ENCODE assay signal across 1 cellular context in the genomic region with DNA sequence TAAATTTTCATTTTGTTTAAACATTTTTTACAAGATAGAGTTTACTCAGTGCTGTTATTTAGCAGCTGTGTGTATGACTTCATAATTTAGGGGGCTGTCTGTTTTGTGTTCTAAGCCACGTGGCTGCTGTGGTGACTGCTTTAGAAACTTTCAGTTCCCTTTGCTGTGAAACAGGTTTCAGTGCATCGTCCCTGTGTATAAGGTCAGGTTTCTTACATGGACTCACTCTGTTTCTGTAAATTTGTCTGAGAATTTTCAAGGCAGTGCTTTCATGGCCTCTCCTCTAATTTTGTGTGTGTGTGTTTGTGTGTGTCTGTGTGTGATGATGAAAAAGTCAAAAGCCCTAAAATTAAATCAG.
TF ChIP-seq lines count a peak whose summit lies in the region.

No MANE protein-coding gene starts in this region.

TF ChIP-seq in GM12878, 131 proteins besides CTCF, POLR2A, EP300 and RAD21 (continued from another document and continues in another):
- TF ChIP-seq, protein P1, sequence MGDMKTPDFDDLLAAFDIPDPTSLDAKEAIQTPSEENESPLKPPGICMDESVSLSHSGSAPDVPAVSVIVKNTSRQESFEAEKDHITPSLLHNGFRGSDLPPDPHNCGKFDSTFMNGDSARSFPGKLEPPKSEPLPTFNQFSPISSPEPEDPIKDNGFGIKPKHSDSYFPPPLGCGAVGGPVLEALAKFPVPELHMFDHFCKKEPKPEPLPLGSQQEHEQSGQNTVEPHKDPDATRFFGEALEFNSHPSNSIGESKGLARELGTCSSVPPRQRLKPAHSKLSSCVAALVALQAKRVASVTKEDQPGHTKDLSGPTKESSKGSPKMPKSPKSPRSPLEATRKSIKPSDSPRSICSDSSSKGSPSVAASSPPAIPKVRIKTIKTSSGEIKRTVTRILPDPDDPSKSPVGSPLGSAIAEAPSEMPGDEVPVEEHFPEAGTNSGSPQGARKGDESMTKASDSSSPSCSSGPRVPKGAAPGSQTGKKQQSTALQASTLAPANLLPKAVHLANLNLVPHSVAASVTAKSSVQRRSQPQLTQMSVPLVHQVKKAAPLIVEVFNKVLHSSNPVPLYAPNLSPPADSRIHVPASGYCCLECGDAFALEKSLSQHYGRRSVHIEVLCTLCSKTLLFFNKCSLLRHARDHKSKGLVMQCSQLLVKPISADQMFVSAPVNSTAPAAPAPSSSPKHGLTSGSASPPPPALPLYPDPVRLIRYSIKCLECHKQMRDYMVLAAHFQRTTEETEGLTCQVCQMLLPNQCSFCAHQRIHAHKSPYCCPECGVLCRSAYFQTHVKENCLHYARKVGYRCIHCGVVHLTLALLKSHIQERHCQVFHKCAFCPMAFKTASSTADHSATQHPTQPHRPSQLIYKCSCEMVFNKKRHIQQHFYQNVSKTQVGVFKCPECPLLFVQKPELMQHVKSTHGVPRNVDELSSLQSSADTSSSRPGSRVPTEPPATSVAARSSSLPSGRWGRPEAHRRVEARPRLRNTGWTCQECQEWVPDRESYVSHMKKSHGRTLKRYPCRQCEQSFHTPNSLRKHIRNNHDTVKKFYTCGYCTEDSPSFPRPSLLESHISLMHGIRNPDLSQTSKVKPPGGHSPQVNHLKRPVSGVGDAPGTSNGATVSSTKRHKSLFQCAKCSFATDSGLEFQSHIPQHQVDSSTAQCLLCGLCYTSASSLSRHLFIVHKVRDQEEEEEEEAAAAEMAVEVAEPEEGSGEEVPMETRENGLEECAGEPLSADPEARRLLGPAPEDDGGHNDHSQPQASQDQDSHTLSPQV (IDR thresholded peaks at IDR 0.05): no peak
- TF ChIP-seq, protein P2, sequence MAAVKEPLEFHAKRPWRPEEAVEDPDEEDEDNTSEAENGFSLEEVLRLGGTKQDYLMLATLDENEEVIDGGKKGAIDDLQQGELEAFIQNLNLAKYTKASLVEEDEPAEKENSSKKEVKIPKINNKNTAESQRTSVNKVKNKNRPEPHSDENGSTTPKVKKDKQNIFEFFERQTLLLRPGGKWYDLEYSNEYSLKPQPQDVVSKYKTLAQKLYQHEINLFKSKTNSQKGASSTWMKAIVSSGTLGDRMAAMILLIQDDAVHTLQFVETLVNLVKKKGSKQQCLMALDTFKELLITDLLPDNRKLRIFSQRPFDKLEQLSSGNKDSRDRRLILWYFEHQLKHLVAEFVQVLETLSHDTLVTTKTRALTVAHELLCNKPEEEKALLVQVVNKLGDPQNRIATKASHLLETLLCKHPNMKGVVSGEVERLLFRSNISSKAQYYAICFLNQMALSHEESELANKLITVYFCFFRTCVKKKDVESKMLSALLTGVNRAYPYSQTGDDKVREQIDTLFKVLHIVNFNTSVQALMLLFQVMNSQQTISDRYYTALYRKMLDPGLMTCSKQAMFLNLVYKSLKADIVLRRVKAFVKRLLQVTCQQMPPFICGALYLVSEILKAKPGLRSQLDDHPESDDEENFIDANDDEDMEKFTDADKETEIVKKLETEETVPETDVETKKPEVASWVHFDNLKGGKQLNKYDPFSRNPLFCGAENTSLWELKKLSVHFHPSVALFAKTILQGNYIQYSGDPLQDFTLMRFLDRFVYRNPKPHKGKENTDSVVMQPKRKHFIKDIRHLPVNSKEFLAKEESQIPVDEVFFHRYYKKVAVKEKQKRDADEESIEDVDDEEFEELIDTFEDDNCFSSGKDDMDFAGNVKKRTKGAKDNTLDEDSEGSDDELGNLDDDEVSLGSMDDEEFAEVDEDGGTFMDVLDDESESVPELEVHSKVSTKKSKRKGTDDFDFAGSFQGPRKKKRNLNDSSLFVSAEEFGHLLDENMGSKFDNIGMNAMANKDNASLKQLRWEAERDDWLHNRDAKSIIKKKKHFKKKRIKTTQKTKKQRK (IDR thresholded peaks at IDR 0.05; ENCODE audit: low read depth, low read length): no peak
- TF ChIP-seq, protein P3, sequence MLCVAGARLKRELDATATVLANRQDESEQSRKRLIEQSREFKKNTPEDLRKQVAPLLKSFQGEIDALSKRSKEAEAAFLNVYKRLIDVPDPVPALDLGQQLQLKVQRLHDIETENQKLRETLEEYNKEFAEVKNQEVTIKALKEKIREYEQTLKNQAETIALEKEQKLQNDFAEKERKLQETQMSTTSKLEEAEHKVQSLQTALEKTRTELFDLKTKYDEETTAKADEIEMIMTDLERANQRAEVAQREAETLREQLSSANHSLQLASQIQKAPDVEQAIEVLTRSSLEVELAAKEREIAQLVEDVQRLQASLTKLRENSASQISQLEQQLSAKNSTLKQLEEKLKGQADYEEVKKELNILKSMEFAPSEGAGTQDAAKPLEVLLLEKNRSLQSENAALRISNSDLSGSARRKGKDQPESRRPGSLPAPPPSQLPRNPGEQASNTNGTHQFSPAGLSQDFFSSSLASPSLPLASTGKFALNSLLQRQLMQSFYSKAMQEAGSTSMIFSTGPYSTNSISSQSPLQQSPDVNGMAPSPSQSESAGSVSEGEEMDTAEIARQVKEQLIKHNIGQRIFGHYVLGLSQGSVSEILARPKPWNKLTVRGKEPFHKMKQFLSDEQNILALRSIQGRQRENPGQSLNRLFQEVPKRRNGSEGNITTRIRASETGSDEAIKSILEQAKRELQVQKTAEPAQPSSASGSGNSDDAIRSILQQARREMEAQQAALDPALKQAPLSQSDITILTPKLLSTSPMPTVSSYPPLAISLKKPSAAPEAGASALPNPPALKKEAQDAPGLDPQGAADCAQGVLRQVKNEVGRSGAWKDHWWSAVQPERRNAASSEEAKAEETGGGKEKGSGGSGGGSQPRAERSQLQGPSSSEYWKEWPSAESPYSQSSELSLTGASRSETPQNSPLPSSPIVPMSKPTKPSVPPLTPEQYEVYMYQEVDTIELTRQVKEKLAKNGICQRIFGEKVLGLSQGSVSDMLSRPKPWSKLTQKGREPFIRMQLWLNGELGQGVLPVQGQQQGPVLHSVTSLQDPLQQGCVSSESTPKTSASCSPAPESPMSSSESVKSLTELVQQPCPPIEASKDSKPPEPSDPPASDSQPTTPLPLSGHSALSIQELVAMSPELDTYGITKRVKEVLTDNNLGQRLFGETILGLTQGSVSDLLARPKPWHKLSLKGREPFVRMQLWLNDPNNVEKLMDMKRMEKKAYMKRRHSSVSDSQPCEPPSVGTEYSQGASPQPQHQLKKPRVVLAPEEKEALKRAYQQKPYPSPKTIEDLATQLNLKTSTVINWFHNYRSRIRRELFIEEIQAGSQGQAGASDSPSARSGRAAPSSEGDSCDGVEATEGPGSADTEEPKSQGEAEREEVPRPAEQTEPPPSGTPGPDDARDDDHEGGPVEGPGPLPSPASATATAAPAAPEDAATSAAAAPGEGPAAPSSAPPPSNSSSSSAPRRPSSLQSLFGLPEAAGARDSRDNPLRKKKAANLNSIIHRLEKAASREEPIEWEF (IDR thresholded peaks at IDR 0.05; ENCODE audit: insufficient replicate concordance, low read depth, low read length): peak; percentile 17
- TF ChIP-seq MYC (IDR thresholded peaks at IDR 0.05; ENCODE audit: insufficient read depth, insufficient read length, insufficient replicate concordance, low read length, severe bottlenecking) (no peak), PAX8 (IDR thresholded peaks at IDR 0.05) (0 out of 2 replicates have a peak, but pooled peaks have one; percentile 62), TAF1 (IDR thresholded peaks at IDR 0.05; ENCODE audit: borderline replicate concordance, low read depth, low read length) (peak; percentile 86), NBN (IDR thresholded peaks at IDR 0.05) (peak; percentile 95), EZH2 (IDR thresholded peaks at IDR 0.05; ENCODE audit: borderline replicate concordance, control insufficient read depth, low read depth, low read length) (no peak), PAX5 (IDR thresholded peaks at IDR 0.05; ENCODE audit: borderline replicate concordance, low read depth, low read length) (peak; percentile 60; the same call in 1 of the 2 replicates), STAT3 (IDR thresholded peaks at IDR 0.05; ENCODE audit: low read depth, low read length) (no peak), DPF2 (IDR thresholded peaks at IDR 0.05) (peak; percentile 93), ZZZ3 (IDR thresholded peaks at IDR 0.05; ENCODE audit: control insufficient read depth, insufficient read length, low read depth) (no peak), BCLAF1 (IDR thresholded peaks at IDR 0.05) (no peak), NR2F1 (conservative IDR thresholded peaks at IDR 0.05) (peak; percentile 53), STAT1 (conservative IDR thresholded peaks at IDR 0.05) (no peak), WRNIP1 (IDR thresholded peaks at IDR 0.05; ENCODE audit: borderline replicate concordance, low read depth, low read length) (no peak), ESRRA (IDR thresholded peaks at IDR 0.05; ENCODE audit: low read length) (no peak), NFYA (IDR thresholded peaks at IDR 0.05; ENCODE audit: borderline replicate concordance, low read depth, low read length) (no peak), SREBF1 (IDR thresholded peaks at IDR 0.05; ENCODE audit: low read length) (no peak)
- TF ChIP-seq, protein P4, sequence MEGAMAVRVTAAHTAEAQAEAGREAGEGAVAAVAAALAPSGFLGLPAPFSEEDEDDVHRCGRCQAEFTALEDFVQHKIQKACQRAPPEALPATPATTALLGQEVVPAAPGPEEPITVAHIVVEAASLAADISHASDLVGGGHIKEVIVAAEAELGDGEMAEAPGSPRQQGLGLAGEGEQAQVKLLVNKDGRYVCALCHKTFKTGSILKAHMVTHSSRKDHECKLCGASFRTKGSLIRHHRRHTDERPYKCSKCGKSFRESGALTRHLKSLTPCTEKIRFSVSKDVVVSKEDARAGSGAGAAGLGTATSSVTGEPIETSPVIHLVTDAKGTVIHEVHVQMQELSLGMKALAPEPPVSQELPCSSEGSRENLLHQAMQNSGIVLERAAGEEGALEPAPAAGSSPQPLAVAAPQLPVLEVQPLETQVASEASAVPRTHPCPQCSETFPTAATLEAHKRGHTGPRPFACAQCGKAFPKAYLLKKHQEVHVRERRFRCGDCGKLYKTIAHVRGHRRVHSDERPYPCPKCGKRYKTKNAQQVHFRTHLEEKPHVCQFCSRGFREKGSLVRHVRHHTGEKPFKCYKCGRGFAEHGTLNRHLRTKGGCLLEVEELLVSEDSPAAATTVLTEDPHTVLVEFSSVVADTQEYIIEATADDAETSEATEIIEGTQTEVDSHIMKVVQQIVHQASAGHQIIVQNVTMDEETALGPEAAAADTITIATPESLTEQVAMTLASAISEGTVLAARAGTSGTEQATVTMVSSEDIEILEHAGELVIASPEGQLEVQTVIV (IDR thresholded peaks at IDR 0.05; ENCODE audit: borderline replicate concordance, partially characterized antibody): no peak
- TF ChIP-seq, protein P5, sequence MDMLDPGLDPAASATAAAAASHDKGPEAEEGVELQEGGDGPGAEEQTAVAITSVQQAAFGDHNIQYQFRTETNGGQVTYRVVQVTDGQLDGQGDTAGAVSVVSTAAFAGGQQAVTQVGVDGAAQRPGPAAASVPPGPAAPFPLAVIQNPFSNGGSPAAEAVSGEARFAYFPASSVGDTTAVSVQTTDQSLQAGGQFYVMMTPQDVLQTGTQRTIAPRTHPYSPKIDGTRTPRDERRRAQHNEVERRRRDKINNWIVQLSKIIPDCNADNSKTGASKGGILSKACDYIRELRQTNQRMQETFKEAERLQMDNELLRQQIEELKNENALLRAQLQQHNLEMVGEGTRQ (IDR thresholded peaks at IDR 0.05; ENCODE audit: borderline replicate concordance, low read depth, low read length): peak; percentile 78
- TF ChIP-seq, protein P6, sequence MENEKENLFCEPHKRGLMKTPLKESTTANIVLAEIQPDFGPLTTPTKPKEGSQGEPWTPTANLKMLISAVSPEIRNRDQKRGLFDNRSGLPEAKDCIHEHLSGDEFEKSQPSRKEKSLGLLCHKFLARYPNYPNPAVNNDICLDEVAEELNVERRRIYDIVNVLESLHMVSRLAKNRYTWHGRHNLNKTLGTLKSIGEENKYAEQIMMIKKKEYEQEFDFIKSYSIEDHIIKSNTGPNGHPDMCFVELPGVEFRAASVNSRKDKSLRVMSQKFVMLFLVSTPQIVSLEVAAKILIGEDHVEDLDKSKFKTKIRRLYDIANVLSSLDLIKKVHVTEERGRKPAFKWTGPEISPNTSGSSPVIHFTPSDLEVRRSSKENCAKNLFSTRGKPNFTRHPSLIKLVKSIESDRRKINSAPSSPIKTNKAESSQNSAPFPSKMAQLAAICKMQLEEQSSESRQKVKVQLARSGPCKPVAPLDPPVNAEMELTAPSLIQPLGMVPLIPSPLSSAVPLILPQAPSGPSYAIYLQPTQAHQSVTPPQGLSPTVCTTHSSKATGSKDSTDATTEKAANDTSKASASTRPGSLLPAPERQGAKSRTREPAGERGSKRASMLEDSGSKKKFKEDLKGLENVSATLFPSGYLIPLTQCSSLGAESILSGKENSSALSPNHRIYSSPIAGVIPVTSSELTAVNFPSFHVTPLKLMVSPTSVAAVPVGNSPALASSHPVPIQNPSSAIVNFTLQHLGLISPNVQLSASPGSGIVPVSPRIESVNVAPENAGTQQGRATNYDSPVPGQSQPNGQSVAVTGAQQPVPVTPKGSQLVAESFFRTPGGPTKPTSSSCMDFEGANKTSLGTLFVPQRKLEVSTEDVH (IDR thresholded peaks at IDR 0.05; ENCODE audit: low read depth, partially characterized antibody): no peak
- TF ChIP-seq, protein P7, sequence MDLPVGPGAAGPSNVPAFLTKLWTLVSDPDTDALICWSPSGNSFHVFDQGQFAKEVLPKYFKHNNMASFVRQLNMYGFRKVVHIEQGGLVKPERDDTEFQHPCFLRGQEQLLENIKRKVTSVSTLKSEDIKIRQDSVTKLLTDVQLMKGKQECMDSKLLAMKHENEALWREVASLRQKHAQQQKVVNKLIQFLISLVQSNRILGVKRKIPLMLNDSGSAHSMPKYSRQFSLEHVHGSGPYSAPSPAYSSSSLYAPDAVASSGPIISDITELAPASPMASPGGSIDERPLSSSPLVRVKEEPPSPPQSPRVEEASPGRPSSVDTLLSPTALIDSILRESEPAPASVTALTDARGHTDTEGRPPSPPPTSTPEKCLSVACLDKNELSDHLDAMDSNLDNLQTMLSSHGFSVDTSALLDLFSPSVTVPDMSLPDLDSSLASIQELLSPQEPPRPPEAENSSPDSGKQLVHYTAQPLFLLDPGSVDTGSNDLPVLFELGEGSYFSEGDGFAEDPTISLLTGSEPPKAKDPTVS (IDR thresholded peaks at IDR 0.05; ENCODE audit: low read depth, low read length): no peak
